In genomic region chr7:94043299-94043698, GRCh38 we compare ENCODE assay signal across 20 cellular contexts. TPM values are rescaled to one million over a fixed set of nuclear protein-coding genes. Genes with fewer than 3 reads are reported as not detected.
DNase-seq lines count a peak whose midpoint lies in the region; ATAC-seq and TF ChIP-seq lines count a peak whose summit lies in the region.
"Had no signal": no experiment of that assay in that cellular context is flagged by ENCODE, and none has a peak within 500 bp of the region (broad histone marks: within the 10 kb centered on the region; RNA-seq: fewer than 3 reads in every experiment).

No MANE protein-coding gene starts in this region.

- CTCF ChIA-PET in naive thymus-derived CD4-positive, alpha-beta T cell (lab: Charles Lee) = no interaction called here

- peaks cover 22 to 59% (median 38%) of the 10 kb centered on the region in 5 donors for H3K27me3 Mint-ChIP-seq in naive thymus-derived CD4-positive, alpha-beta T cell
- H3K27me3 Mint-ChIP-seq in endothelial cell (ENCODE audit: unreplicated experiment) = peaks cover 2% of the 10 kb centered on the region

- peaks cover 0 to 4% of the 10 kb centered on the region in 2 donors for H3K27me3 ChIP-seq in naive thymus-derived CD4-positive, alpha-beta T cell (ENCODE audit: control insufficient read depth in 2 of 2, insufficient read depth in 2 of 2, low read length in 2 of 2)
- H3K27me3 ChIP-seq in dorsolateral prefrontal cortex = peaks cover 0 to 21% (median 0%) of the 10 kb centered on the region in 45 donors
- H3K27me3 ChIP-seq: testis had no signal

- H3K36me3 ChIP-seq in naive thymus-derived CD4-positive, alpha-beta T cell (ENCODE audit: control insufficient read depth in 2 of 3, insufficient read depth in 3 of 3, low read length in 3 of 3) = no peaks in the 10 kb centered on the region

- no peaks in the 10 kb centered on the region for H3K4me1 ChIP-seq in naive thymus-derived CD4-positive, alpha-beta T cell (ENCODE audit: control insufficient read depth in 2 of 2, insufficient read depth in 2 of 2, low read length in 2 of 2)
- H3K4me1 ChIP-seq: testis had no signal

- peak; percentile 32 for ATAC-seq in naive thymus-derived CD4-positive, alpha-beta T cell
- ATAC-seq: GM12878; naive thymus-derived CD8-positive, alpha-beta T cell; Panc1 had no signal

- no peaks in the 10 kb centered on the region for H3K9me3 Mint-ChIP-seq in naive thymus-derived CD4-positive, alpha-beta T cell
- H3K9me3 Mint-ChIP-seq in endothelial cell (ENCODE audit: unreplicated experiment) = no peaks in the 10 kb centered on the region
- H3K9me3 Mint-ChIP-seq: activated naive CD4-positive, alpha-beta T cell treated with anti-CD3 and anti-CD28 coated beads for 36 hours; naive thymus-derived CD8-positive, alpha-beta T cell had no signal

- H3K9me3 ChIP-seq in naive thymus-derived CD4-positive, alpha-beta T cell (ENCODE audit: control insufficient read depth in 2 of 3, low read length in 3 of 3) = no peaks in the 10 kb centered on the region
- H3K9me3 ChIP-seq: testis had no signal

- POLR2A ChIA-PET in naive thymus-derived CD4-positive, alpha-beta T cell (lab: Charles Lee) = no interaction called here

- H3K4me3 ChIP-seq in cardiac fibroblast (replicated peaks in 1 of 2; ENCODE audit: low read depth in 2 of 2, low read length in 2 of 2) (no peak overlapping the region), dorsolateral prefrontal cortex (no peak overlapping the region)
- H3K4me3 ChIP-seq in naive thymus-derived CD4-positive, alpha-beta T cell (ENCODE audit: low read length) = no peak overlapping the region
- H3K4me3 ChIP-seq: GM12878, testis had no signal

- no peaks in the 10 kb centered on the region for H3K36me3 Mint-ChIP-seq in naive thymus-derived CD4-positive, alpha-beta T cell
- no peaks in the 10 kb centered on the region for H3K36me3 Mint-ChIP-seq in endothelial cell (ENCODE audit: low read depth, unreplicated experiment)
- H3K36me3 Mint-ChIP-seq: naive thymus-derived CD8-positive, alpha-beta T cell had no signal

- no peak overlapping the region for H3K4me3 Mint-ChIP-seq in naive thymus-derived CD4-positive, alpha-beta T cell
- H3K4me3 Mint-ChIP-seq in endothelial cell (ENCODE audit: unreplicated experiment) = no peak overlapping the region
- H3K4me3 Mint-ChIP-seq: activated naive CD4-positive, alpha-beta T cell treated with anti-CD3 and anti-CD28 coated beads for 36 hours; naive thymus-derived CD8-positive, alpha-beta T cell had no signal

- intact Hi-C loops in naive thymus-derived CD4-positive, alpha-beta T cell (cut with micrococcal nuclease) = no loop called here
- intact Hi-C loops in posterior vena cava (cut with DNase I) = loop anchor here in 1 of 2 donors (5.0 kb wide), 1 partner anchor 849 kb away; no protein-coding TSS in a partner anchor
- intact Hi-C loops in dorsolateral prefrontal cortex (cut with DNase I) = no loop called here

- DNase-seq in ELR (ENCODE audit: low read depth) (peak; percentile 84), MV-4-11 (lab: John Stamatoyannopoulos, UW) (peak; percentile 42), cardiac fibroblast (ENCODE audit: low read depth in 2 of 2) (peak; percentile 54 to 91), posterior vena cava (ENCODE audit: low spot score) (no peak), DMS79 (lab: John Stamatoyannopoulos, UW) (no peak), endothelial cell (ENCODE audit: low spot score) (no peak), dorsolateral prefrontal cortex (no peak)
- DNase-seq in naive thymus-derived CD4-positive, alpha-beta T cell = no peak
- DNase-seq: activated CD4-positive, CD25-positive, alpha-beta regulatory T cell; activated naive CD4-positive, alpha-beta T cell treated with anti-CD3 and anti-CD28 coated beads for 36 hours; C1 segment of cervical spinal cord; caudate nucleus; DND-41; naive thymus-derived CD8-positive, alpha-beta T cell; NCI-H1417 treated with DMSO at 0.1 percent for 48 hours; NCI-H446 treated with DMSO at 0.1 percent for 48 hours; T-helper 1 cell; testis had no signal

- no peak overlapping the region for H3K27ac ChIP-seq in naive thymus-derived CD4-positive, alpha-beta T cell (ENCODE audit: low read depth, low read length)
- no peak overlapping the region for H3K27ac ChIP-seq in dorsolateral prefrontal cortex
- H3K27ac ChIP-seq: testis had no signal

- no peaks in the 10 kb centered on the region for H3K4me1 Mint-ChIP-seq in naive thymus-derived CD4-positive, alpha-beta T cell
- no peaks in the 10 kb centered on the region for H3K4me1 Mint-ChIP-seq in endothelial cell (ENCODE audit: unreplicated experiment)

- no peak overlapping the region for H3K27ac Mint-ChIP-seq in naive thymus-derived CD4-positive, alpha-beta T cell
- H3K27ac Mint-ChIP-seq in endothelial cell (ENCODE audit: unreplicated experiment) = no peak overlapping the region
- H3K27ac Mint-ChIP-seq: activated naive CD4-positive, alpha-beta T cell treated with anti-CD3 and anti-CD28 coated beads for 36 hours; naive thymus-derived CD8-positive, alpha-beta T cell had no signal

- TF ChIP-seq CTCF in cardiac fibroblast (IDR thresholded peaks at IDR 0.05; ENCODE audit: low read depth, low read length) = no peak
- TF ChIP-seq CTCF in endothelial cell (IDR thresholded peaks at IDR 0.05; ENCODE audit: unreplicated experiment) = no peak
- no peak for TF ChIP-seq CTCF in dorsolateral prefrontal cortex (IDR thresholded peaks at IDR 0.05 in 54 of 56, conservative IDR thresholded peaks at IDR 0.05 in 2 of 56; ENCODE audit: low read depth in 1 of 56, partially characterized antibody in 56 of 56)

RNA-seq across cellular contexts. Expression of gene BET1, which starts 39.1 kb away (rescaled TPM):
- total RNA-seq in naive thymus-derived CD4-positive, alpha-beta T cell = 10 to 100 TPM in 4 of 5 experiments, 1 to 10 TPM in 1; 9.9 to 37.6 (median 25.2) TPM
- polyA plus RNA-seq in naive thymus-derived CD4-positive, alpha-beta T cell = 10 to 100 TPM; 10.4 to 13.9 TPM
- total RNA-seq in posterior vena cava = 10 to 100 TPM; 17.0 to 19.2 TPM
- 30.0 TPM for total RNA-seq in endothelial cell (ENCODE audit: unreplicated experiment)
- 10 to 100 TPM; 12.0 to 27.8 (median 19.9) TPM for total RNA-seq in dorsolateral prefrontal cortex

Comparison
In these comparisons a context has a peak if more than half of its experiments do, and no peak if none do; other contexts are left out.
1. DNase-seq: peak in ELR (single experiment), MV-4-11 (single experiment) and cardiac fibroblast (2 of 2); none in naive thymus-derived CD4-positive, alpha-beta T cell (0 of 9), posterior vena cava (single experiment), DMS79 (single experiment), endothelial cell (single experiment) and dorsolateral prefrontal cortex (0 of 10).